Comparison of ENCODE assay signal across 1 cellular context in the genomic region with DNA sequence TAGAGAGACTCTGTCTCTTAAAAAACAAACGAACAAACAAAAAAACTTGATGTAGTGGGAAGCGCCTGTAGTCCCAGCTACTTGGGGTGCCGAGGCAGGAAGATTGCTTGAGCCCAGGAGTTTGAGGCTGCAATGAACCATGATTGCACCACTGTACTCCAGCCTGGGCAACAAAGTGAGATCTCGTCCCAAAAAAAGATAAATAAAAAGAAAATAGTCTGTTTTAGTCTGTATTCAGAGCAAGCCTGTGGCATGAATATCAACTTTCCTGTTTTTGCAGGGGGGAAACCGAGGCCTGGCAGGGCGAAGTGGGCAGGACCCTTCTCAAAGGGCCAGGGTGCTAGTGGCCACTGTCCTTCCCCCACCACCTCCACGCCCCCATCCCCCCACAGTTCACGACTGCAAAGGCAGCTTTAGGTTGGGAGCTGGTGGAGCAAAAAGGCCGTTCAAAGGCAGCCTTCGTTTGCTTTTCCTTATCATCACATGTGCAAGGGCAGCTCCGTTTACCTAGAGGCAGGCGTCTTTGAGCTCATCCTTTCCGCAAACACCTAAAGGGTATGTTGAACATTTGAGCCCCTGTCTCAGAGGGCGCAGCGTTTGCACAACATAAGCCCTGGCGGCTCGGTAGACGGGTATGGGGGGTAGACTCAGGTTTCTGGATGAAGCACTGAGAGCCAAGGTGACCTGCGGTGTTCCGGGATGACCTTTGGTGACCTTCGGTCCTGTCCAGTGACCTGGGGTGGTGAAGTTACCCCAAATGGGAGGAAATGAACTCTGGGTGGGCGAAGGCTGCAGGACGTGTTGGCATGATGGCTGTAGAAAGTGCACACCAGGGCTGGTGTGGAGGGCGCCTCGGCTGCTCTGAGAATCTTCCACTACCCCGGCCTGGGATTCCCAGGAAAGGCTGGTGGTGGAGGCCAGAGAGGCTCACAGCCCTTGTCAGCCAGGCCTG.
TF ChIP-seq lines count a peak whose summit lies in the region.

No MANE protein-coding gene starts in this region.

TF ChIP-seq in HepG2, 621 proteins besides CTCF, POLR2A, EP300 and RAD21 (continued from another document):
- no peak for TF ChIP-seq ZNF317 (CRISPR knock-in tag; IDR thresholded peaks at IDR 0.05)
- no peak for TF ChIP-seq ZNF3 (CRISPR knock-in tag; IDR thresholded peaks at IDR 0.05)
- TF ChIP-seq ZNF773 (CRISPR knock-in tag; IDR thresholded peaks at IDR 0.05; ENCODE audit: borderline replicate concordance), result 0 out of 2 replicates have a peak, but pooled peaks have one; percentile 52
- peak; percentile 95 for TF ChIP-seq RXRB (CRISPR knock-in tag; IDR thresholded peaks at IDR 0.05; ENCODE audit: borderline replicate concordance)
- TF ChIP-seq, protein P1, sequence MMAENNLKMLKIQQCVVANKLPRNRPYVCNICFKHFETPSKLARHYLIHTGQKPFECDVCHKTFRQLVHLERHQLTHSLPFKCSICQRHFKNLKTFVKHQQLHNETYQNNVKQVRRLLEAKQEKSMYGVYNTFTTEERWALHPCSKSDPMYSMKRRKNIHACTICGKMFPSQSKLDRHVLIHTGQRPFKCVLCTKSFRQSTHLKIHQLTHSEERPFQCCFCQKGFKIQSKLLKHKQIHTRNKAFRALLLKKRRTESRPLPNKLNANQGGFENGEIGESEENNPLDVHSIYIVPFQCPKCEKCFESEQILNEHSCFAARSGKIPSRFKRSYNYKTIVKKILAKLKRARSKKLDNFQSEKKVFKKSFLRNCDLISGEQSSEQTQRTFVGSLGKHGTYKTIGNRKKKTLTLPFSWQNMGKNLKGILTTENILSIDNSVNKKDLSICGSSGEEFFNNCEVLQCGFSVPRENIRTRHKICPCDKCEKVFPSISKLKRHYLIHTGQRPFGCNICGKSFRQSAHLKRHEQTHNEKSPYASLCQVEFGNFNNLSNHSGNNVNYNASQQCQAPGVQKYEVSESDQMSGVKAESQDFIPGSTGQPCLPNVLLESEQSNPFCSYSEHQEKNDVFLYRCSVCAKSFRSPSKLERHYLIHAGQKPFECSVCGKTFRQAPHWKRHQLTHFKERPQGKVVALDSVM (CRISPR knock-in tag; IDR thresholded peaks at IDR 0.05), result peak; percentile 44; the same call in 1 of the 2 replicates
- no peak for TF ChIP-seq ZBTB8A (CRISPR knock-in tag; IDR thresholded peaks at IDR 0.05; ENCODE audit: borderline replicate concordance, low read depth)
- TF ChIP-seq NFKBIZ (CRISPR knock-in tag; IDR thresholded peaks at IDR 0.05), result peak; percentile 96
- no peak for TF ChIP-seq ISX (CRISPR knock-in tag; conservative IDR thresholded peaks at IDR 0.05)
- TF ChIP-seq, protein P2, sequence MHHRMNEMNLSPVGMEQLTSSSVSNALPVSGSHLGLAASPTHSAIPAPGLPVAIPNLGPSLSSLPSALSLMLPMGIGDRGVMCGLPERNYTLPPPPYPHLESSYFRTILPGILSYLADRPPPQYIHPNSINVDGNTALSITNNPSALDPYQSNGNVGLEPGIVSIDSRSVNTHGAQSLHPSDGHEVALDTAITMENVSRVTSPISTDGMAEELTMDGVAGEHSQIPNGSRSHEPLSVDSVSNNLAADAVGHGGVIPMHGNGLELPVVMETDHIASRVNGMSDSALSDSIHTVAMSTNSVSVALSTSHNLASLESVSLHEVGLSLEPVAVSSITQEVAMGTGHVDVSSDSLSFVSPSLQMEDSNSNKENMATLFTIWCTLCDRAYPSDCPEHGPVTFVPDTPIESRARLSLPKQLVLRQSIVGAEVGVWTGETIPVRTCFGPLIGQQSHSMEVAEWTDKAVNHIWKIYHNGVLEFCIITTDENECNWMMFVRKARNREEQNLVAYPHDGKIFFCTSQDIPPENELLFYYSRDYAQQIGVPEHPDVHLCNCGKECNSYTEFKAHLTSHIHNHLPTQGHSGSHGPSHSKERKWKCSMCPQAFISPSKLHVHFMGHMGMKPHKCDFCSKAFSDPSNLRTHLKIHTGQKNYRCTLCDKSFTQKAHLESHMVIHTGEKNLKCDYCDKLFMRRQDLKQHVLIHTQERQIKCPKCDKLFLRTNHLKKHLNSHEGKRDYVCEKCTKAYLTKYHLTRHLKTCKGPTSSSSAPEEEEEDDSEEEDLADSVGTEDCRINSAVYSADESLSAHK (CRISPR knock-in tag; IDR thresholded peaks at IDR 0.05; ENCODE audit: borderline replicate concordance), result no peak
- TF ChIP-seq, protein P3, sequence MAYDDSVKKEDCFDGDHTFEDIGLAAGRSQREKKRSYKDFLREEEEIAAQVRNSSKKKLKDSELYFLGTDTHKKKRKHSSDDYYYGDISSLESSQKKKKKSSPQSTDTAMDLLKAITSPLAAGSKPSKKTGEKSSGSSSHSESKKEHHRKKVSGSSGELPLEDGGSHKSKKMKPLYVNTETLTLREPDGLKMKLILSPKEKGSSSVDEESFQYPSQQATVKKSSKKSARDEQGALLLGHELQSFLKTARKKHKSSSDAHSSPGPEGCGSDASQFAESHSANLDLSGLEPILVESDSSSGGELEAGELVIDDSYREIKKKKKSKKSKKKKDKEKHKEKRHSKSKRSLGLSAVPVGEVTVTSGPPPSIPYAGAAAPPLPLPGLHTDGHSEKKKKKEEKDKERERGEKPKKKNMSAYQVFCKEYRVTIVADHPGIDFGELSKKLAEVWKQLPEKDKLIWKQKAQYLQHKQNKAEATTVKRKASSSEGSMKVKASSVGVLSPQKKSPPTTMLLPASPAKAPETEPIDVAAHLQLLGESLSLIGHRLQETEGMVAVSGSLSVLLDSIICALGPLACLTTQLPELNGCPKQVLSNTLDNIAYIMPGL (CRISPR knock-in tag; IDR thresholded peaks at IDR 0.05; ENCODE audit: borderline replicate concordance in 1 of 2, low read depth in 1 of 2), result peak; percentile 78 to 85; a peak in 3 of 4 replicates
- TF ChIP-seq ZNF766 (CRISPR knock-in tag; IDR thresholded peaks at IDR 0.05; ENCODE audit: borderline replicate concordance), result no peak
- TF ChIP-seq JUNB (CRISPR knock-in tag; IDR thresholded peaks at IDR 0.05; ENCODE audit: borderline replicate concordance), result peak; percentile 78; the same call in 1 of the 2 replicates
- peak; percentile 82 for TF ChIP-seq JUND (CRISPR knock-in tag; IDR thresholded peaks at IDR 0.05)
- TF ChIP-seq AKAP8 (CRISPR knock-in tag; IDR thresholded peaks at IDR 0.05), result peak; percentile 77; the same call in 1 of the 2 replicates
